Comparison of ENCODE assay signal across 1 cellular context in genomic region chr19:56113071-56113632, GRCh38.
TF ChIP-seq lines count a peak whose summit lies in the region.

No MANE protein-coding gene starts in this region.

TF ChIP-seq in GM23338, 12 proteins besides CTCF, POLR2A, EP300 and RAD21 (continued from another document):
- TF ChIP-seq ZNF462 (CRISPR knock-in tag; IDR thresholded peaks at IDR 0.05), result no peak
- no peak for TF ChIP-seq EZH2 (IDR thresholded peaks at IDR 0.05; ENCODE audit: low read depth, unreplicated experiment)
- TF ChIP-seq POLR2AphosphoS5 (IDR thresholded peaks at IDR 0.05; ENCODE audit: low read depth), result no peak
- TF ChIP-seq, protein P1, sequence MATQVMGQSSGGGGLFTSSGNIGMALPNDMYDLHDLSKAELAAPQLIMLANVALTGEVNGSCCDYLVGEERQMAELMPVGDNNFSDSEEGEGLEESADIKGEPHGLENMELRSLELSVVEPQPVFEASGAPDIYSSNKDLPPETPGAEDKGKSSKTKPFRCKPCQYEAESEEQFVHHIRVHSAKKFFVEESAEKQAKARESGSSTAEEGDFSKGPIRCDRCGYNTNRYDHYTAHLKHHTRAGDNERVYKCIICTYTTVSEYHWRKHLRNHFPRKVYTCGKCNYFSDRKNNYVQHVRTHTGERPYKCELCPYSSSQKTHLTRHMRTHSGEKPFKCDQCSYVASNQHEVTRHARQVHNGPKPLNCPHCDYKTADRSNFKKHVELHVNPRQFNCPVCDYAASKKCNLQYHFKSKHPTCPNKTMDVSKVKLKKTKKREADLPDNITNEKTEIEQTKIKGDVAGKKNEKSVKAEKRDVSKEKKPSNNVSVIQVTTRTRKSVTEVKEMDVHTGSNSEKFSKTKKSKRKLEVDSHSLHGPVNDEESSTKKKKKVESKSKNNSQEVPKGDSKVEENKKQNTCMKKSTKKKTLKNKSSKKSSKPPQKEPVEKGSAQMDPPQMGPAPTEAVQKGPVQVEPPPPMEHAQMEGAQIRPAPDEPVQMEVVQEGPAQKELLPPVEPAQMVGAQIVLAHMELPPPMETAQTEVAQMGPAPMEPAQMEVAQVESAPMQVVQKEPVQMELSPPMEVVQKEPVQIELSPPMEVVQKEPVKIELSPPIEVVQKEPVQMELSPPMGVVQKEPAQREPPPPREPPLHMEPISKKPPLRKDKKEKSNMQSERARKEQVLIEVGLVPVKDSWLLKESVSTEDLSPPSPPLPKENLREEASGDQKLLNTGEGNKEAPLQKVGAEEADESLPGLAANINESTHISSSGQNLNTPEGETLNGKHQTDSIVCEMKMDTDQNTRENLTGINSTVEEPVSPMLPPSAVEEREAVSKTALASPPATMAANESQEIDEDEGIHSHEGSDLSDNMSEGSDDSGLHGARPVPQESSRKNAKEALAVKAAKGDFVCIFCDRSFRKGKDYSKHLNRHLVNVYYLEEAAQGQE (IDR thresholded peaks at IDR 0.05; ENCODE audit: unreplicated experiment), result no peak
- no peak for TF ChIP-seq EZH2phosphoT487 (IDR thresholded peaks at IDR 0.05; ENCODE audit: unreplicated experiment)
- TF ChIP-seq ZNF114 (CRISPR knock-in tag; IDR thresholded peaks at IDR 0.05), result no peak
- TF ChIP-seq CREB1 (CRISPR knock-in tag; IDR thresholded peaks at IDR 0.05; ENCODE audit: low read depth), result no peak
